ENCODE assay signal across 1 cellular context in the genomic region with DNA sequence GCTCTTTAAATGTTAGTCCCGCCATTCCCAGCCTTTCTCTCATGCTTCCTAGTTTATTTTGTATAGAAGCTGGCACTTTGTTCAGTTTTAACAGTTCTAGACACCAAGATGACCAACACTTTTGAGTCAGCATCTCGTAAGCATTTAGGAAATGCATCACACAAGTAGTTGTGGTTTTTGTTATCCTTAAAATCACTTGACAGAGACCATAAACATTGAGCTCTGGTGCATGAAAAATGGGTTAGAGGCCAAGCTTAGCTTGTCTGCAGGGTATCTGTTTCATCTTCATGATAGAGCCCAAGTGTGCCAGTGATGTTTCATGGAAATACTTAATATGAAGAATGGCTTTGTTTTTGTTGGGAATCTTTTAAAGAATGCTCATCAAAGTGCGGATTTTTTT.
TF ChIP-seq lines count a peak whose summit lies in the region.

No MANE protein-coding gene starts in this region.

TF ChIP-seq in endothelial cell of umbilical vein, 7 proteins besides CTCF, POLR2A, EP300 and RAD21:
- TF ChIP-seq, protein P1, sequence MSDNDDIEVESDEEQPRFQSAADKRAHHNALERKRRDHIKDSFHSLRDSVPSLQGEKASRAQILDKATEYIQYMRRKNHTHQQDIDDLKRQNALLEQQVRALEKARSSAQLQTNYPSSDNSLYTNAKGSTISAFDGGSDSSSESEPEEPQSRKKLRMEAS (IDR thresholded peaks at IDR 0.05; ENCODE audit: insufficient read depth, insufficient read length): no peak
- TF ChIP-seq GATA2 (IDR thresholded peaks at IDR 0.05; ENCODE audit: insufficient read depth, insufficient read length, low read depth, low read length): peak; percentile 75
- peak; percentile 84 for TF ChIP-seq FOS (IDR thresholded peaks at IDR 0.05; ENCODE audit: borderline replicate concordance, insufficient read depth, low read length)
- TF ChIP-seq JUN (IDR thresholded peaks at IDR 0.05; ENCODE audit: borderline replicate concordance, insufficient read depth, insufficient read length, low read depth): peak; percentile 2
